Comparison of ENCODE assay signal across 10 cellular contexts in the genomic region with DNA sequence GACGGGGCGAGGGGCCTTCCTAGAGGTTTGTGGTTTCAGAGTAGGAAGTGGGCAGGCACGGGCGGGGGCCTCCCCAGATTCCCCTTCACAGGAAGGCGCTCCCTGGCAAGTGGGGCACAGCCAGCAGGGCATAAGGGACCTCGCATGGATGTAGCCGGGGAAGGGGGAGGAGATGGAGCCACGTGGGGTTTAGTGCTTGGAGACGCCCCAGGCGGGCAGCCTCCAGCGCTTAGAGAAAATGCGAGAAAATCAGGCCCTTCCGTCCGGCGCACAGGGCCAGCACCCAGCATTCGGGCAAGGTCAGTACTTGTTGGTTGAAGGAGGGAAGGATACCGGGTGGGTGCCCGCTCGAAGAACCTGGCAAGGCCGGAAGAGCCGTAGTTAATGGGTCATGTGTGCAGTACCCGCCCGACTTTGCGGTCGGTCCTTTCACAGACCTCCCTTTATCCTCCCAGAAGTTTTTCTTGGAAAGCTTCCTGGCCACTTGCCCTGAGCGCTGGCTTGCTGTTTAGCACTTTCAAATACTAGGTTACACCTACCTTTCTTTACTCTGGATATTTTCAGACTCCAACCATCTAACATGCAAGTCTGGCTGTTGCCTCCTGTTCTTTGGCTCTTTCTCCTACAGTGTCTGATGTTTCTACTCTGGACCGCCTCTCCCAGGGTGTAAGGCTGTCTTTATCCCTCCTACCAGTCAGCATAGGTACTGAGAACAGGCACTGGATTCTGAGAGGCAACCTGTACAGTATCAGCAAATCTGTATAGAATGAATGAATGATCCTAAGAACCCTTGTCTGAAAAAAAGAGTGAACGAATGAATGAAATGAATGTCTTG.
A peak's percentile ranks its signal among the peaks of the same experiment; 100 is the strongest.
DNase-seq lines count a peak whose midpoint lies in the region; ATAC-seq and TF ChIP-seq lines count a peak whose summit lies in the region.
"Had no signal": no experiment of that assay in that cellular context is flagged by ENCODE, and none has a peak within 500 bp of the region (broad histone marks: within the 10 kb centered on the region; RNA-seq: fewer than 3 reads in every experiment).

No MANE protein-coding gene starts in this region.

- no peak overlapping the region for H3K27ac ChIP-seq in stomach smooth muscle (ENCODE audit: low read length)
- no peak overlapping the region for H3K27ac ChIP-seq in smooth muscle cell (ENCODE audit: low read depth)

- H3F3A ChIP-seq in smooth muscle cell (ENCODE audit: low read depth): no peaks in the 10 kb centered on the region

- H3K9me3 ChIP-seq in stomach smooth muscle (ENCODE audit: control insufficient read depth in 2 of 2, low read length in 2 of 2) (no peaks in the 10 kb centered on the region), smooth muscle cell (replicated peaks; ENCODE audit: low read depth) (no peaks in the 10 kb centered on the region)

- H3K4me1 Mint-ChIP-seq in activated naive CD8-positive, alpha-beta T cell (ENCODE audit: low read depth): peaks cover 10% of the 10 kb centered on the region

- no peak overlapping the region for H3K27ac Mint-ChIP-seq in activated naive CD8-positive, alpha-beta T cell
- H3K27ac Mint-ChIP-seq: CD4-positive, alpha-beta T cell; naive B cell had no signal

- H3K9ac ChIP-seq in stomach smooth muscle (ENCODE audit: low read length in 2 of 2): peak overlapping the region in 1 of 2 donors; percentile 35
- no peak overlapping the region for H3K9ac ChIP-seq in smooth muscle cell (ENCODE audit: low read depth)

- no peak overlapping the region for H2AFZ ChIP-seq in smooth muscle cell (ENCODE audit: low read depth)

- H3K4me3 Mint-ChIP-seq in activated naive CD8-positive, alpha-beta T cell: peak overlapping the region; percentile 46
- H3K4me3 Mint-ChIP-seq: CD4-positive, alpha-beta T cell had no signal

- no peaks in the 10 kb centered on the region for H4K20me1 ChIP-seq in smooth muscle cell (ENCODE audit: low read depth)

- no peaks in the 10 kb centered on the region for H3K79me2 ChIP-seq in smooth muscle cell (ENCODE audit: low read depth)

- H3K36me3 ChIP-seq in stomach smooth muscle (ENCODE audit: control insufficient read depth in 2 of 2, insufficient read depth in 2 of 2, low read length in 2 of 2) (no peaks in the 10 kb centered on the region), smooth muscle cell (ENCODE audit: low read depth) (no peaks in the 10 kb centered on the region)

- peaks cover 8 to 20% of the 10 kb centered on the region in 2 donors for H3K27me3 ChIP-seq in stomach smooth muscle (ENCODE audit: control insufficient read depth in 1 of 2, insufficient read depth in 2 of 2, low read length in 2 of 2)
- peaks cover 42% of the 10 kb centered on the region for H3K27me3 ChIP-seq in smooth muscle cell (ENCODE audit: low read depth)

- H3K4me3 ChIP-seq in stomach smooth muscle (ENCODE audit: low read length in 2 of 2) (peak overlapping the region; percentile 62 to 71), smooth muscle cell (no peak overlapping the region)

- no peaks in the 10 kb centered on the region for H3K9me3 Mint-ChIP-seq in activated naive CD8-positive, alpha-beta T cell (ENCODE audit: low read depth)
- H3K9me3 Mint-ChIP-seq: CD4-positive, alpha-beta T cell; naive B cell had no signal

- ATAC-seq in HG02798 (IDR thresholded peaks at IDR 0.05; ENCODE audit: poor library complexity, unreplicated experiment): no peak

- peaks cover 23% of the 10 kb centered on the region for H3K27me3 Mint-ChIP-seq in activated naive CD8-positive, alpha-beta T cell

- DNase-seq in NCI-H524 (lab: John Stamatoyannopoulos, UW): peak; percentile 32 to 48
- no peak for DNase-seq in NCI-H524 treated with DMSO at 0.1 percent for 48 hours (lab: John Stamatoyannopoulos, UW)
- peak; percentile 11 for DNase-seq in inferior parietal cortex (ENCODE audit: extremely low spot score)
- DNase-seq in effector CD8-positive, alpha-beta T cell (lab: John Stamatoyannopoulos, UW): no peak
- DNase-seq in smooth muscle cell (lab: John Stamatoyannopoulos, UW; ENCODE audit: unreplicated experiment): no peak
- DNase-seq: naive B cell had no signal

- H3K4me1 ChIP-seq in stomach smooth muscle (ENCODE audit: control insufficient read depth, insufficient read depth, low read length) (peaks cover 19% of the 10 kb centered on the region), smooth muscle cell (ENCODE audit: low read depth) (peaks cover 5% of the 10 kb centered on the region)

- H3K36me3 Mint-ChIP-seq in activated naive CD8-positive, alpha-beta T cell: no peaks in the 10 kb centered on the region

- WGBS in smooth muscle cell (ENCODE audit: low lambda C conversion rate): 95% methylated on average over 28 of the region's 28 CpGs

- no peak for TF ChIP-seq CTCF in smooth muscle cell (IDR thresholded peaks at IDR 0.05; ENCODE audit: borderline replicate concordance, insufficient read depth, poor library complexity, severe bottlenecking)

- H3K4me2 ChIP-seq in smooth muscle cell: no peak overlapping the region

Comparison
In these comparisons a context has a peak if more than half of its experiments do, and no peak if none do; other contexts are left out.
1. DNase-seq: peak in NCI-H524 (2 of 2) and inferior parietal cortex (single experiment); none in NCI-H524 treated with DMSO at 0.1 percent for 48 hours (single experiment), effector CD8-positive, alpha-beta T cell (single experiment) and smooth muscle cell (single experiment).